ENCODE assay signal across 9 cellular contexts in the genomic region with DNA sequence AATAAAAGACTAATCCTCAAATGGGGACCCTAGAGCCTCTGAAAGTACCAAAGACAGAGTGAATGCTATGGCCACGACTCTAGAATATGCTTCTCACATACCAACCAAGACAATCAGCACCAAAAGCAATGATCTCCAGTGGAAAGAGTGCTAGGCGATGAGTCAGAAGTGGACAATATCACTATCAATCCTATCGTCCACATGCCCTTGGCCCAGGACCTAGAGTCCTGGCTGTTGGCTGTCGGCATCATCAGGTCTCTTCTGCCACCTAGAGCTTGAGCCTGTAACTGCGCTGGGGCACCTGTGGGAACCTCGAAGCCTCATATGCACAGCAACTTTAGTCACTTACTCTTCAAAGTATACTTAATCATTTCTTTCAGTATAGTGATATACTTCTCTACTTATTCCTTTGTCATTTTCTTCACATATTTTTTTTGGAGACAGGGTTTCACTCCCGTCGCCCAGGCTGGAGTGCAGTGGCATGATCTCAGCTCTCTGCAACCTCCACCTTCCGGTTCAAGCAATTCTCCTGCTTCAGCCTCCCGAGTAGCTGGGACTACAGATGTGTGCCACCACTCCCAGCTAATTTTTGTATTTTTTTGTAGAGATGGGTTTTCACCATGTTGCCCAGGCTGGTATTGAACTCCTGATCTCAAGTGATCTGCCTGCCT. TPM values are rescaled to one million over a fixed set of nuclear protein-coding genes. Genes with fewer than 3 reads are reported as not detected.
DNase-seq lines count a peak whose midpoint lies in the region; ATAC-seq and TF ChIP-seq lines count a peak whose summit lies in the region.
"Had no signal": no experiment of that assay in that cellular context is flagged by ENCODE, and none has a peak within 500 bp of the region (broad histone marks: within the 10 kb centered on the region; RNA-seq: fewer than 3 reads in every experiment).

No MANE protein-coding gene starts in this region.

- H3K9me3 Mint-ChIP-seq in CD14-positive monocyte (no peaks in the 10 kb centered on the region), HFFc6 (no peaks in the 10 kb centered on the region), immature natural killer cell (no peaks in the 10 kb centered on the region)
- H3K9me3 Mint-ChIP-seq: IgD-negative memory B cell had no signal

- no peak overlapping the region for H3K9ac ChIP-seq in SK-N-SH

- H3K4me2 ChIP-seq in SK-N-SH, result no peak overlapping the region

- DNase-seq in CD14-positive monocyte (ENCODE audit: low spot score) (no peak), HFFc6 (peak; percentile 89), SK-N-SH (peak; percentile 70), body of pancreas (peak; percentile 27 to 49 (median 36)), immature natural killer cell (peak in 2 of 3 donors; percentile 7 to 9), vagina (ENCODE audit: extremely low spot score in 2 of 2) (no peak), NCI-H128 (lab: John Stamatoyannopoulos, UW; ENCODE audit: unreplicated experiment) (no peak)
- peak; percentile 46 for DNase-seq in stimulated activated CD4-positive, alpha-beta T cell treated with anti-CD3 and anti-CD28 coated beads, Interleukin-2, amount 100 ng/mL, for 24 hours

- no peak overlapping the region for H2AFZ ChIP-seq in SK-N-SH (ENCODE audit: low read depth)

- H3K79me2 ChIP-seq in SK-N-SH (ENCODE audit: insufficient read depth), result no peaks in the 10 kb centered on the region

- H3F3A ChIP-seq in SK-N-SH (replicated peaks; ENCODE audit: insufficient read depth), result peaks cover 33% of the 10 kb centered on the region

- CTCF ChIA-PET in SK-N-SH (lab: Yijun Ruan, JAX), result interaction anchor here (0.6 to 2.9 kb wide), 27 partner anchors 8 to 588 kb away, joined by 3 to 20 read pairs (median 4); partner anchors contain the start of gene ODC1

- peak; percentile 85 for TF ChIP-seq RAD21 in SK-N-SH (IDR thresholded peaks at IDR 0.05; ENCODE audit: low read length)

- H3K36me3 Mint-ChIP-seq in CD14-positive monocyte (peaks cover 62 to 86% of the 10 kb centered on the region in 2 donors), HFFc6 (ENCODE audit: low read depth) (peaks cover 22% of the 10 kb centered on the region), immature natural killer cell (peaks cover 17 to 42% (median 21%) of the 10 kb centered on the region in 3 donors)

- H3K27me3 ChIP-seq in SK-N-SH (ENCODE audit: insufficient read depth), result no peaks in the 10 kb centered on the region
- no peaks in the 10 kb centered on the region for H3K27me3 ChIP-seq in body of pancreas
- H3K27me3 ChIP-seq in vagina, result no peaks in the 10 kb centered on the region

- H3K27me3 Mint-ChIP-seq in CD14-positive monocyte (ENCODE audit: low read depth in 3 of 3) (peaks cover 0 to 3% (median 0%) of the 10 kb centered on the region in 3 donors), HFFc6 (ENCODE audit: insufficient read depth) (no peaks in the 10 kb centered on the region), immature natural killer cell (ENCODE audit: low read depth in 3 of 3) (peaks cover 0 to 2% (median 0%) of the 10 kb centered on the region in 3 donors)
- H3K27me3 Mint-ChIP-seq: IgD-negative memory B cell had no signal

- TF ChIP-seq EP300 in SK-N-SH (IDR thresholded peaks at IDR 0.05; ENCODE audit: borderline replicate concordance in 1 of 2, low read depth in 1 of 2, low read length in 1 of 2), result peak in 1 of 2 experiments; percentile 21; a peak in 1 of 4 replicates

- ATAC-seq in body of pancreas, result peak; percentile 59

- H3K4me3 ChIP-seq in SK-N-SH (ENCODE audit: low read depth in 2 of 2, low read length in 1 of 2), result no peak overlapping the region
- H3K4me3 ChIP-seq in body of pancreas, result no peak overlapping the region
- no peak overlapping the region for H3K4me3 ChIP-seq in vagina

- no peaks in the 10 kb centered on the region for H3K9me3 ChIP-seq in SK-N-SH
- no peaks in the 10 kb centered on the region for H3K9me3 ChIP-seq in body of pancreas
- no peaks in the 10 kb centered on the region for H3K9me3 ChIP-seq in vagina

- H3K4me1 Mint-ChIP-seq in CD14-positive monocyte (no peaks in the 10 kb centered on the region), HFFc6 (ENCODE audit: low read depth) (peaks cover 40% of the 10 kb centered on the region), immature natural killer cell (peaks cover 0 to 1% of the 10 kb centered on the region in 2 donors)

- TF ChIP-seq POLR2A in body of pancreas (IDR thresholded peaks at IDR 0.05) (no peak), vagina (IDR thresholded peaks at IDR 0.05) (no peak)

- 73% methylated on average over 10 of the region's 10 CpGs for WGBS in SK-N-SH (ENCODE audit: low lambda C conversion rate)
- 71 to 75% methylated on average over 10 of the region's 10 CpGs for WGBS in body of pancreas, 2 donors

- intact Hi-C loops in CD14-positive monocyte (cut with micrococcal nuclease) (no loop called here), body of pancreas (cut with DNase I) (no loop called here), vagina (cut with DNase I) (no loop called here)

- H3K27ac ChIP-seq in SK-N-SH (ENCODE audit: low read depth in 2 of 2, low read length in 1 of 2), result peak overlapping the region in 1 of 2 experiments; percentile 68; a peak in 2 of 4 replicates
- no peak overlapping the region for H3K27ac ChIP-seq in body of pancreas
- no peak overlapping the region for H3K27ac ChIP-seq in vagina

- H3K9me2 ChIP-seq in SK-N-SH, result no peaks in the 10 kb centered on the region

- H3K27ac Mint-ChIP-seq in CD14-positive monocyte (peak overlapping the region in 1 of 7 donors; percentile 1), HFFc6 (peak overlapping the region; percentile 69), immature natural killer cell (no peak overlapping the region)
- H3K27ac Mint-ChIP-seq: IgD-negative memory B cell had no signal

- H4K20me1 ChIP-seq in SK-N-SH (ENCODE audit: insufficient read depth), result peaks cover 8% of the 10 kb centered on the region

- TF ChIP-seq CTCF in CD14-positive monocyte (IDR thresholded peaks at IDR 0.05) (peak; percentile 67), HFFc6 (IDR thresholded peaks at IDR 0.05) (peak; percentile 91), SK-N-SH (IDR thresholded peaks at IDR 0.05) (peak; percentile 91), body of pancreas (IDR thresholded peaks at IDR 0.05) (peak; percentile 19 to 51 (median 43)), vagina (IDR thresholded peaks at IDR 0.05) (peak in 1 of 3 experiments; percentile 41)

- 0 out of 4 replicates have a peak, but pooled peaks cover 0 to 8% of the 10 kb centered on the region in 2 experiments for H3K4me1 ChIP-seq in SK-N-SH (ENCODE audit: control insufficient read depth in 1 of 2, insufficient read depth in 2 of 2, low read depth in 1 of 2, low read length in 1 of 2)
- H3K4me1 ChIP-seq in body of pancreas, result peaks cover 3% of the 10 kb centered on the region
- H3K4me1 ChIP-seq in vagina, result no peaks in the 10 kb centered on the region

- H3K4me3 Mint-ChIP-seq in CD14-positive monocyte (no peak overlapping the region), HFFc6 (peak overlapping the region; percentile 15; the same call in 1 of the 2 replicates), immature natural killer cell (no peak overlapping the region)
- H3K4me3 Mint-ChIP-seq: IgD-negative memory B cell had no signal

- POLR2A ChIA-PET in SK-N-SH (lab: Yijun Ruan, JAX), result interaction anchor here (1.2 to 1.3 kb wide), 2 partner anchors 9 to 212 kb away, joined by 3 read pairs; partner anchors contain the start of gene ODC1

- H3K36me3 ChIP-seq in SK-N-SH (replicated peaks in 1 of 2; ENCODE audit: control insufficient read depth in 1 of 2, insufficient read depth in 2 of 2, low read length in 1 of 2), result peaks cover 42 to 59% of the 10 kb centered on the region in 2 experiments
- peaks cover 4 to 13% of the 10 kb centered on the region in 2 donors for H3K36me3 ChIP-seq in body of pancreas (replicated peaks in 1 of 2; ENCODE audit: insufficient read depth in 1 of 2, low read depth in 2 of 2)
- peaks cover 0 to 36% of the 10 kb centered on the region in 2 donors for H3K36me3 ChIP-seq in vagina

TF ChIP-seq in SK-N-SH, 30 proteins besides CTCF, POLR2A, EP300 and RAD21 (continues in another document):
- peak; percentile 84 for TF ChIP-seq PBX3 (IDR thresholded peaks at IDR 0.05)
- peak; percentile 46; the same call in 1 of the 2 replicates for TF ChIP-seq NFIC (IDR thresholded peaks at IDR 0.05; ENCODE audit: borderline replicate concordance)
- TF ChIP-seq JUND (IDR thresholded peaks at IDR 0.05), result peak; percentile 71
- TF ChIP-seq TAF1 (IDR thresholded peaks at IDR 0.05; ENCODE audit: borderline replicate concordance, low read depth, low read length), result no peak
- TF ChIP-seq GATA2 (CRISPR knock-in tag; IDR thresholded peaks at IDR 0.05), result no peak

RNA-seq across cellular contexts. Expression of gene NOL10, which starts 29.7 kb away (rescaled TPM):
- 10 to 100 TPM in 1 of 2 donors, 1 to 10 TPM in 1; 9.9 to 12.8 TPM for polyA plus RNA-seq in CD14-positive monocyte
- total RNA-seq in HFFc6 (2021; fragmentation: NEBNext Ultra II Directional; extraction: Animal tissue kit (Norgen Biotek cat#: 25700)), result 10 to 100 TPM; 27.5 to 31.1 (median 30.8) TPM
- 12.0 and 14.3 TPM in 2 replicates for polyA plus RNA-seq in SK-N-SH (2012; rRNA removed)
- polyA plus RNA-seq in SK-N-SH (2012; cell fraction: cytosol; rRNA removed), result 16.0 and 18.2 TPM in 2 replicates
- polyA plus RNA-seq in SK-N-SH (2012; cell fraction: nucleus; rRNA removed), result 11.3 and 13.5 TPM in 2 replicates
- 10 to 100 TPM; 13.0 to 14.8 TPM for total RNA-seq in body of pancreas
- polyA plus RNA-seq in immature natural killer cell, result 10 to 100 TPM; 11.9 to 23.3 (median 17.4) TPM
- total RNA-seq in vagina, result 24.3 TPM

Comparison
In these comparisons a context has a peak if more than half of its experiments do, and no peak if none do; other contexts are left out.
1. DNase-seq: peak in HFFc6 (single experiment), SK-N-SH (single experiment), body of pancreas (4 of 4), immature natural killer cell (2 of 3) and stimulated activated CD4-positive, alpha-beta T cell treated with anti-CD3 and anti-CD28 coated beads, Interleukin-2, amount 100 ng/mL, for 24 hours (2 of 2); none in CD14-positive monocyte (single experiment), vagina (0 of 2) and NCI-H128 (single experiment).